Comparison of ENCODE assay signal across 18 cellular contexts in genomic region chr17:73972056-73972455, GRCh38.
DNase-seq lines count a peak whose midpoint lies in the region; ATAC-seq, FAIRE-seq and TF ChIP-seq lines count a peak whose summit lies in the region.
"Had no signal": no experiment of that assay in that cellular context is flagged by ENCODE, and none has a peak within 500 bp of the region (broad histone marks: within the 10 kb centered on the region; RNA-seq: fewer than 3 reads in every experiment).

No MANE protein-coding gene starts in this region.

- FAIRE-seq in H1 (lab: Jason Lieb, UNC) = no peak
- FAIRE-seq: D721Med, GM12892 had no signal

- no peaks in the 10 kb centered on the region for H3K79me1 ChIP-seq in H1 (ENCODE audit: low read depth, low read length)
- no peaks in the 10 kb centered on the region for H3K79me1 ChIP-seq in neuronal stem cell (ENCODE audit: low read depth, low read length)

- H3K4me3 ChIP-seq in H7 (ENCODE audit: insufficient read depth, low read depth, low read length) (no peak overlapping the region), H1 (ENCODE audit: extremely low read depth in 1 of 4, insufficient read depth in 2 of 4, low read depth in 3 of 4, low read length in 4 of 4) (no peak overlapping the region), neuronal stem cell (ENCODE audit: low read length in 2 of 2) (no peak overlapping the region), upper lobe of right lung (no peak overlapping the region)

- no peak overlapping the region for H2BK5ac ChIP-seq in H1 (ENCODE audit: low read depth, low read length)
- no peak overlapping the region for H2BK5ac ChIP-seq in neuronal stem cell (ENCODE audit: low read length)

- no peaks in the 10 kb centered on the region for H3K4me1 Mint-ChIP-seq in MCF 10A (ENCODE audit: insufficient read depth, unreplicated experiment)
- H3K4me1 Mint-ChIP-seq: B cell; CD4-positive, CD25-positive, alpha-beta regulatory T cell had no signal

- H2BK120ac ChIP-seq in H1 (replicated peaks; ENCODE audit: low read depth, low read length) (no peak overlapping the region), neuronal stem cell (ENCODE audit: low read depth, low read length) (no peak overlapping the region)

- TF ChIP-seq EP300 in H1 (IDR thresholded peaks at IDR 0.05; ENCODE audit: borderline replicate concordance in 1 of 2, low read depth in 2 of 2, low read length in 2 of 2) = no peak

- H3K36me3 Mint-ChIP-seq in MCF 10A (ENCODE audit: insufficient read depth, unreplicated experiment) = no peaks in the 10 kb centered on the region
- H3K36me3 Mint-ChIP-seq: CD4-positive, CD25-positive, alpha-beta regulatory T cell had no signal

- intact Hi-C loops in upper lobe of right lung (cut with DNase I) = no loop called here
- intact Hi-C loops in MCF 10A (cut with micrococcal nuclease) = no loop called here

- peaks cover 66% of the 10 kb centered on the region for H3K27me3 Mint-ChIP-seq in MCF 10A (ENCODE audit: insufficient read depth, unreplicated experiment)

- no peaks in the 10 kb centered on the region for H3K23me2 ChIP-seq in H1 (ENCODE audit: low read depth, low read length)

- POLR2A ChIA-PET in H1 (lab: Charles Lee; ENCODE audit: partially characterized antibody) = no interaction called here
- POLR2A ChIA-PET in MCF 10A (lab: Yijun Ruan, JAX) = no interaction called here

- H2BK12ac ChIP-seq in H1 (ENCODE audit: low read depth, low read length) (no peak overlapping the region), neuronal stem cell (ENCODE audit: low read length) (no peak overlapping the region)

- H3K14ac ChIP-seq in H1 (ENCODE audit: insufficient read length) (no peak overlapping the region), neuronal stem cell (ENCODE audit: low read length) (no peak overlapping the region)

- BruUV-seq in MCF 10A (replicated peaks; lab: Mats Ljungman, UMichigan) = no TSS peak

- H2AFZ ChIP-seq in H1 (ENCODE audit: low read length) (no peak overlapping the region), neuronal stem cell (ENCODE audit: low read length) (no peak overlapping the region)

- H3K9ac ChIP-seq in H1 (replicated peaks in 1 of 4; ENCODE audit: extremely low read depth in 1 of 4, low read depth in 3 of 4, low read length in 3 of 4) (no peak overlapping the region), neuronal stem cell (ENCODE audit: low read depth, low read length, poor library complexity) (no peak overlapping the region)

- H3K4ac ChIP-seq in H1 (replicated peaks; ENCODE audit: insufficient read length, low read depth, low read length) = no peak overlapping the region
- H3K4ac ChIP-seq in neuronal stem cell (ENCODE audit: low read length) = no peak overlapping the region

- no peak for TF ChIP-seq RAD21 in H1 (IDR thresholded peaks at IDR 0.05 in 1 of 2, conservative IDR thresholded peaks at IDR 0.05 in 1 of 2; ENCODE audit: low read depth in 2 of 2, low read length in 2 of 2)

- 0 out of 2 replicates have a peak overlapping the region, but pooled peaks have one; percentile 61 for H2BK20ac ChIP-seq in H1 (ENCODE audit: low read length)

- no peaks in the 10 kb centered on the region for H4K20me1 ChIP-seq in H1 (replicated peaks in 1 of 2; ENCODE audit: control insufficient read depth in 1 of 2, insufficient read depth in 2 of 2, low read length in 2 of 2)

- H3K18ac ChIP-seq in H1 (ENCODE audit: extremely low read depth, low read length) = no peak overlapping the region
- H3K18ac ChIP-seq in neuronal stem cell (ENCODE audit: low read length) = peak overlapping the region; percentile 1

- H3K4me1 ChIP-seq in H1 (replicated peaks in 1 of 4; ENCODE audit: control insufficient read depth in 3 of 4, insufficient read depth in 4 of 4, low read length in 3 of 4) (peaks cover 0 to 11% (median 6%) of the 10 kb centered on the region in 4 experiments; a peak in 6 of 7 replicates), neuronal stem cell (ENCODE audit: control insufficient read depth in 2 of 2, insufficient read depth in 1 of 2, low read depth in 1 of 2, low read length in 2 of 2) (peaks cover 0 to 4% of the 10 kb centered on the region in 2 donors), upper lobe of right lung (no peaks in the 10 kb centered on the region)

- no peaks in the 10 kb centered on the region for H3K79me2 ChIP-seq in H1 (ENCODE audit: control insufficient read depth in 1 of 2, insufficient read depth in 2 of 2, low read length in 2 of 2)

- TF ChIP-seq CTCF in H1 (IDR thresholded peaks at IDR 0.05; ENCODE audit: control extremely low read depth in 1 of 3, insufficient read depth in 1 of 3, low read depth in 1 of 3, low read length in 3 of 3) (no peak), upper lobe of right lung (IDR thresholded peaks at IDR 0.05) (no peak), MCF 10A (IDR thresholded peaks at IDR 0.05; ENCODE audit: unreplicated experiment) (no peak)

- no peak overlapping the region for H3K4me2 ChIP-seq in H1 (ENCODE audit: insufficient read depth in 1 of 2, low read depth in 2 of 2, low read length in 2 of 2)
- no peak overlapping the region for H3K4me2 ChIP-seq in neuronal stem cell (ENCODE audit: insufficient read depth, low read length, poor library complexity, severe bottlenecking)

- H2BK15ac ChIP-seq in H1 (ENCODE audit: low read length) (peak overlapping the region; percentile 90; the same call in 1 of the 2 replicates), neuronal stem cell (ENCODE audit: low read length) (no peak overlapping the region)

- H3K36me3 ChIP-seq in H7 (replicated peaks; ENCODE audit: control insufficient read depth, insufficient read depth, low read length) = no peaks in the 10 kb centered on the region
- H3K36me3 ChIP-seq in H1 (ENCODE audit: control insufficient read depth in 2 of 4, insufficient read depth in 4 of 4, low read length in 3 of 4) = no peaks in the 10 kb centered on the region
- no peaks in the 10 kb centered on the region for H3K36me3 ChIP-seq in neuronal stem cell (replicated peaks in 1 of 2; ENCODE audit: control insufficient read depth in 2 of 2, insufficient read depth in 2 of 2, low read length in 2 of 2)
- H3K36me3 ChIP-seq in upper lobe of right lung = no peaks in the 10 kb centered on the region

- peak; percentile 10 for DNase-seq in H7
- DNase-seq in H1 (ENCODE audit: low read depth in 1 of 2, low spot score in 2 of 2) = no peak
- DNase-seq in neuronal stem cell (ENCODE audit: low spot score) = no peak
- peak; percentile 17 for DNase-seq in upper lobe of right lung
- no peak for DNase-seq in SKM-1 treated with dmso at 0.1 percent for 144 hours (lab: John Stamatoyannopoulos, UW; ENCODE audit: unreplicated experiment)
- DNase-seq in MCF 10A (ENCODE audit: unreplicated experiment) = no peak
- DNase-seq: C1 segment of cervical spinal cord; Caco-2; CD4-positive, CD25-positive, alpha-beta regulatory T cell; DMS153; DMS79; GDM1; HCEC 1CT had no signal

- H3K23ac ChIP-seq in H1 (ENCODE audit: insufficient read length) (no peak overlapping the region), neuronal stem cell (ENCODE audit: low read depth, low read length, poor library complexity) (no peak overlapping the region)

- no peak overlapping the region for H3K4me3 Mint-ChIP-seq in MCF 10A (ENCODE audit: unreplicated experiment)
- H3K4me3 Mint-ChIP-seq: B cell; CD4-positive, CD25-positive, alpha-beta regulatory T cell had no signal

- H4K5ac ChIP-seq in H1 (ENCODE audit: insufficient read length, low read depth, low read length) = no peak overlapping the region

- H3K27me3 ChIP-seq in H7 (ENCODE audit: control insufficient read depth, insufficient read depth, low read length) (no peaks in the 10 kb centered on the region; the same call in 1 of the 2 replicates), H1 (replicated peaks in 1 of 4; ENCODE audit: control insufficient read depth in 3 of 4, extremely low read depth in 1 of 4, insufficient read depth in 3 of 4, low read length in 3 of 4) (no peaks in the 10 kb centered on the region; a peak in 1 of 7 replicates), neuronal stem cell (ENCODE audit: control insufficient read depth in 3 of 3, insufficient read depth in 3 of 3, low read depth in 1 of 3, low read length in 3 of 3) (peaks cover 0 to 5% (median 0%) of the 10 kb centered on the region in 3 experiments), upper lobe of right lung (peaks cover 10% of the 10 kb centered on the region)

- CTCF ChIA-PET in H1 (lab: Charles Lee; ENCODE audit: partially characterized antibody) = interaction anchor here (0.6 to 3.3 kb wide), 6 partner anchors 15 to 259 kb away, joined by 3 to 15 read pairs (median 3); no protein-coding TSS in a partner anchor
- CTCF ChIA-PET in MCF 10A (lab: Yijun Ruan, JAX) = no interaction called here

- H3K9me3 Mint-ChIP-seq in MCF 10A (ENCODE audit: unreplicated experiment) = no peaks in the 10 kb centered on the region

- TF ChIP-seq POLR2A in H1 (IDR thresholded peaks at IDR 0.05; ENCODE audit: control extremely low read depth in 1 of 2, low read depth in 2 of 2, low read length in 2 of 2) = no peak

- no peak for ATAC-seq in upper lobe of right lung
- no peak for ATAC-seq in HG02840 (IDR thresholded peaks at IDR 0.05; ENCODE audit: low FRiP score, unreplicated experiment)

- no peak overlapping the region for H3K56ac ChIP-seq in H1 (replicated peaks; ENCODE audit: insufficient read length, low read depth, low read length)

- H3K9me3 ChIP-seq in H1 (ENCODE audit: insufficient read depth in 2 of 2, low read depth in 1 of 2, low read length in 1 of 2) (no peaks in the 10 kb centered on the region), neuronal stem cell (replicated peaks in 1 of 2; ENCODE audit: control insufficient read depth in 2 of 2, insufficient read depth in 1 of 2, low read depth in 1 of 2, low read length in 2 of 2) (no peaks in the 10 kb centered on the region), upper lobe of right lung (no peaks in the 10 kb centered on the region)
- H3K9me3 ChIP-seq: Caco-2 had no signal

- H4K91ac ChIP-seq in H1 (replicated peaks; ENCODE audit: insufficient read length, low read length) (no peak overlapping the region), neuronal stem cell (ENCODE audit: low read depth, low read length, poor library complexity) (no peak overlapping the region)

- H3K27ac ChIP-seq in H1 (ENCODE audit: low read depth, low read length) (no peak overlapping the region), neuronal stem cell (replicated peaks; ENCODE audit: low read length) (no peak overlapping the region), upper lobe of right lung (no peak overlapping the region)
- H3K27ac ChIP-seq: HL-60 had no signal

- H3K27ac Mint-ChIP-seq in MCF 10A (ENCODE audit: low read depth, unreplicated experiment) = no peak overlapping the region
- H3K27ac Mint-ChIP-seq: B cell; CD4-positive, CD25-positive, alpha-beta regulatory T cell had no signal

- WGBS in H1 (ENCODE audit: extremely low coverage in 1 of 2, insufficient coverage in 1 of 2, insufficient read length in 1 of 2, insufficient replicate concordance in 2 of 2, low coverage in 1 of 2, low lambda C conversion rate in 2 of 2, missing lambda C conversion rate in 1 of 2), 2 experiments = 95% methylated on average over 10 of the region's 10 CpGs; no CpG with 5 or more reads in 1 of the 2 experiments
- no CpG with 5 or more reads among the region's 10 CpGs for WGBS in neuronal stem cell (ENCODE audit: extremely low coverage in 2 of 2, insufficient read length in 2 of 2, insufficient replicate concordance in 1 of 2), 2 donors

- no peak overlapping the region for H2AK5ac ChIP-seq in H1 (ENCODE audit: low read depth, low read length)
- no peak overlapping the region for H2AK5ac ChIP-seq in neuronal stem cell (ENCODE audit: low read depth, low read length)

- H4K8ac ChIP-seq in H1 (ENCODE audit: extremely low read depth, insufficient read depth, low read length) = no peak overlapping the region
- no peak overlapping the region for H4K8ac ChIP-seq in neuronal stem cell (ENCODE audit: low read depth, low read length)

Comparison
In these comparisons a context has a peak if more than half of its experiments do, and no peak if none do; other contexts are left out.
1. DNase-seq: peak in H7 (single experiment) and upper lobe of right lung (single experiment); none in H1 (0 of 2), neuronal stem cell (single experiment), SKM-1 treated with dmso at 0.1 percent for 144 hours (single experiment) and MCF 10A (single experiment).